8 cellular contexts compared by ENCODE assay signal in genomic region chr17:77371888-77372443, GRCh38.
A peak's percentile ranks its signal among the peaks of the same experiment; 100 is the strongest.
DNase-seq lines count a peak whose midpoint lies in the region; ATAC-seq and TF ChIP-seq lines count a peak whose summit lies in the region.

No MANE protein-coding gene starts in this region.

- H3K27me3 ChIP-seq in mucosa of stomach (ENCODE audit: control insufficient read depth, insufficient read depth, low read length) (no peaks in the 10 kb centered on the region), vagina (no peaks in the 10 kb centered on the region)

- no peak overlapping the region for H3K4me3 ChIP-seq in mucosa of stomach (ENCODE audit: low read length)
- H3K4me3 ChIP-seq in vagina: peak overlapping the region; percentile 76 to 78

- H3K36me3 ChIP-seq in mucosa of stomach (ENCODE audit: control insufficient read depth, insufficient read depth, low read length) (no peaks in the 10 kb centered on the region), vagina (no peaks in the 10 kb centered on the region)

- H3K4me1 ChIP-seq in mucosa of stomach (ENCODE audit: control insufficient read depth, insufficient read depth, low read length): peaks cover 67% of the 10 kb centered on the region
- H3K4me1 ChIP-seq in vagina: peaks cover 75% of the 10 kb centered on the region

- no peaks in the 10 kb centered on the region for H3K9me3 ChIP-seq in mucosa of stomach (ENCODE audit: control insufficient read depth, low read length)
- no peaks in the 10 kb centered on the region for H3K9me3 ChIP-seq in vagina

- peak overlapping the region; percentile 57 for H3K9ac ChIP-seq in mucosa of stomach (ENCODE audit: low read length)

- DNase-seq in stimulated activated CD4-positive, alpha-beta T cell treated with anti-CD3 and anti-CD28 coated beads, Interleukin-4, amount 100 ng/mL, for 24 hours: peak; percentile 12
- DNase-seq in stimulated activated CD4-positive, alpha-beta T cell treated with anti-CD3 and anti-CD28 coated beads, Interleukin-12 subunit alpha, Interleukin-12 subunit beta, amount 100 ng/mL, for 4 hours: no peak
- DNase-seq in vagina (ENCODE audit: extremely low spot score in 2 of 2) (no peak), NCI-H2227 treated with DMSO at 0.1 percent for 48 hours (lab: John Stamatoyannopoulos, UW) (no peak)

- H3K27ac ChIP-seq in cingulate gyrus (ENCODE audit: low read depth, low read length) (peak overlapping the region; percentile 78), vagina (peak overlapping the region; percentile 95)

- TF ChIP-seq CTCF in vagina (IDR thresholded peaks at IDR 0.05): no peak

- ATAC-seq in GM21529 (IDR thresholded peaks at IDR 0.05; ENCODE audit: unreplicated experiment): no peak
- ATAC-seq in GM21619 (IDR thresholded peaks at IDR 0.05; ENCODE audit: unreplicated experiment): no peak

- TF ChIP-seq POLR2A in vagina (IDR thresholded peaks at IDR 0.05): no peak

- intact Hi-C loops in vagina (cut with DNase I): loop anchor here (5.0 to 10.0 kb wide), 3 partner anchors 45 to 277 kb away; no protein-coding TSS in a partner anchor
